25 cellular contexts compared by ENCODE assay signal in genomic region chr14:24909523-24910302, GRCh38.
DNase-seq lines count a peak whose midpoint lies in the region; ATAC-seq, FAIRE-seq and TF ChIP-seq lines count a peak whose summit lies in the region.
"Had no signal": no experiment of that assay in that cellular context is flagged by ENCODE, and none has a peak within 500 bp of the region (broad histone marks: within the 10 kb centered on the region; RNA-seq: fewer than 3 reads in every experiment).

No MANE protein-coding gene starts in this region.

- RAD21 ChIA-PET in GM12878 (lab: Charles Lee; ENCODE audit: unreplicated experiment): interaction anchor here (0.8 to 5.8 kb wide), 9 partner anchors 10 to 103 kb away, joined by 3 to 28 read pairs (median 4); no protein-coding TSS in a partner anchor

- intact Hi-C loops in right cardiac atrium (cut with DNase I) (no loop called here), GM12878 (cut with micrococcal nuclease; ENCODE audit: unreplicated experiment) (no loop called here), left colon (cut with DNase I, micrococcal nuclease) (no loop called here)

- no peaks in the 10 kb centered on the region for H3K36me3 Mint-ChIP-seq in stimulated activated memory B cell treated with anti-CD40 and anti-IgM and Interleukin-4, amounts not matched to agents 10 μg/mL and 1 μg/mL and 100 μg/mL, for 72 hours
- no peaks in the 10 kb centered on the region for H3K36me3 Mint-ChIP-seq in endothelial cell (ENCODE audit: low read depth, unreplicated experiment)
- H3K36me3 Mint-ChIP-seq: CD4-positive, CD25-positive, alpha-beta regulatory T cell had no signal

- H3K27ac ChIP-seq in right cardiac atrium (ENCODE audit: low read length) (no peak overlapping the region), right atrium auricular region (no peak overlapping the region), GM12878 (ENCODE audit: control insufficient read depth, insufficient read depth) (no peak overlapping the region)
- H3K27ac ChIP-seq: BLaER1, GM23248, PC-9, SJCRH30 had no signal

- H3K27ac Mint-ChIP-seq in stimulated activated memory B cell treated with anti-CD40 and anti-IgM and Interleukin-4, amounts not matched to agents 10 μg/mL and 1 μg/mL and 100 μg/mL, for 72 hours: no peak overlapping the region
- H3K27ac Mint-ChIP-seq in endothelial cell (ENCODE audit: unreplicated experiment): no peak overlapping the region
- H3K27ac Mint-ChIP-seq: CD4-positive, CD25-positive, alpha-beta regulatory T cell; HFFc6 had no signal

- H3K9me3 ChIP-seq in right cardiac atrium (ENCODE audit: control insufficient read depth, low read length) (no peaks in the 10 kb centered on the region), right atrium auricular region (no peaks in the 10 kb centered on the region), GM12878 (replicated peaks; ENCODE audit: control insufficient read depth, insufficient read depth, low read length) (no peaks in the 10 kb centered on the region)
- H3K9me3 ChIP-seq: BLaER1, SJCRH30 had no signal

- no peak overlapping the region for H2AFZ ChIP-seq in GM12878 (ENCODE audit: control insufficient read depth, low read depth, low read length)
- H2AFZ ChIP-seq: GM23248, PC-9 had no signal

- FAIRE-seq in GM12878 (lab: Jason Lieb, UNC): no peak

- no peaks in the 10 kb centered on the region for H3K9me3 Mint-ChIP-seq in stimulated activated memory B cell treated with anti-CD40 and anti-IgM and Interleukin-4, amounts not matched to agents 10 μg/mL and 1 μg/mL and 100 μg/mL, for 72 hours
- H3K9me3 Mint-ChIP-seq in endothelial cell (ENCODE audit: unreplicated experiment): no peaks in the 10 kb centered on the region
- H3K9me3 Mint-ChIP-seq: HFFc6 had no signal

- H3K9ac ChIP-seq in GM12878 (ENCODE audit: control insufficient read depth, insufficient read depth, low read length): no peak overlapping the region
- H3K9ac ChIP-seq: BLaER1, GM23248 had no signal

- H3K4me1 ChIP-seq in right cardiac atrium (ENCODE audit: control insufficient read depth, insufficient read depth, low read length) (no peaks in the 10 kb centered on the region), right atrium auricular region (peaks cover 0 to 28% of the 10 kb centered on the region in 2 donors), GM12878 (ENCODE audit: control insufficient read depth, insufficient read depth, low read length) (no peaks in the 10 kb centered on the region)
- H3K4me1 ChIP-seq: BLaER1, SJCRH30 had no signal

- no peak overlapping the region for H3K4me2 ChIP-seq in GM12878 (ENCODE audit: control insufficient read depth, insufficient read depth)
- H3K4me2 ChIP-seq: BLaER1, PC-9 had no signal

- TF ChIP-seq POLR2A in GM12878 (IDR thresholded peaks at IDR 0.05; ENCODE audit: low read depth, low read length): no peak

- no peaks in the 10 kb centered on the region for H3K36me3 ChIP-seq in right atrium auricular region
- H3K36me3 ChIP-seq in GM12878 (ENCODE audit: control insufficient read depth in 2 of 2, insufficient read depth in 2 of 2, low read length in 1 of 2): no peaks in the 10 kb centered on the region
- H3K36me3 ChIP-seq: BLaER1, SJCRH30 had no signal

- DNase-seq in right cardiac atrium (peak in 2 of 3 donors; percentile 29 to 34), right atrium auricular region (ENCODE audit: low spot score) (no peak), GM12878 (ENCODE audit: low read depth, low spot score) (no peak), left colon (peak in 1 of 2 donors; percentile 20), amygdala (lab: John Stamatoyannopoulos, UW) (no peak), endothelial cell (ENCODE audit: low spot score) (no peak)
- DNase-seq: CD4-positive, CD25-positive, alpha-beta regulatory T cell; DMS53; GM23248; H7; HFFc6; NCI-H1092; NCI-H1417 treated with DMSO at 0.1 percent for 48 hours; NCI-H187; NCI-H2107; NCI-H446 treated with DMSO at 0.1 percent for 48 hours; NCI-H526; NCI-H82; PC-9; SJCRH30 had no signal

- SMC1A ChIA-PET in GM12878 (lab: Charles Lee; ENCODE audit: uncharacterized antibody, unreplicated experiment): interaction anchor here (0.6 to 9.3 kb wide), 20 partner anchors 8 to 102 kb away, joined by 3 to 87 read pairs (median 5); no protein-coding TSS in a partner anchor

- CTCF ChIA-PET in GM12878 (lab: Yijun Ruan, JAX): interaction anchor here (1.3 to 2.5 kb wide), 5 partner anchors 9 to 104 kb away, joined by 3 to 8 read pairs (median 5); no protein-coding TSS in a partner anchor

- H4K20me1 ChIP-seq in GM12878 (ENCODE audit: control insufficient read depth, insufficient read depth): no peaks in the 10 kb centered on the region
- H4K20me1 ChIP-seq: BLaER1 had no signal

- TF ChIP-seq RAD21 in GM12878 (IDR thresholded peaks at IDR 0.05; ENCODE audit: insufficient read depth, low read depth, low read length): no peak

- H3K27me3 ChIP-seq in right cardiac atrium (ENCODE audit: control insufficient read depth, insufficient read depth) (no peaks in the 10 kb centered on the region), right atrium auricular region (no peaks in the 10 kb centered on the region), GM12878 (replicated peaks in 1 of 2; ENCODE audit: control insufficient read depth in 2 of 2, insufficient read depth in 2 of 2, low read length in 1 of 2) (no peaks in the 10 kb centered on the region)
- H3K27me3 ChIP-seq: BLaER1 had no signal

- BruUV-seq in GM12878 (replicated peaks; lab: Mats Ljungman, UMichigan): no TSS peak

- no peak overlapping the region for H3K4me3 Mint-ChIP-seq in stimulated activated memory B cell treated with anti-CD40 and anti-IgM and Interleukin-4, amounts not matched to agents 10 μg/mL and 1 μg/mL and 100 μg/mL, for 72 hours
- no peak overlapping the region for H3K4me3 Mint-ChIP-seq in endothelial cell (ENCODE audit: unreplicated experiment)
- H3K4me3 Mint-ChIP-seq: CD4-positive, CD25-positive, alpha-beta regulatory T cell; HFFc6 had no signal

- ATAC-seq in right cardiac atrium (no peak), GM12878 (peak; percentile 42), left colon (peak; percentile 76), HG03280 (IDR thresholded peaks at IDR 0.05; ENCODE audit: unreplicated experiment) (no peak)
- ATAC-seq in stimulated activated memory B cell treated with anti-CD40 and anti-IgM and Interleukin-4, amounts not matched to agents 10 μg/mL and 1 μg/mL and 100 μg/mL, for 72 hours: peak; percentile 45
- ATAC-seq: Right ventricle myocardium inferior, SK-N-SH treated with all-trans-retinoic acid at 6 μM for 48 hours had no signal

- WGBS in right cardiac atrium: 91% methylated on average over 6 of the region's 6 CpGs
- 33% methylated on average over 6 of the region's 6 CpGs for WGBS in GM12878 (ENCODE audit: insufficient coverage, insufficient replicate concordance, low lambda C conversion rate, missing lambda C conversion rate)

- 0 out of 4 replicates have a peak, but pooled peaks of 1 of the 2 experiments have one; percentile 5 for TF ChIP-seq EP300 in GM12878 (IDR thresholded peaks at IDR 0.05; ENCODE audit: borderline replicate concordance in 1 of 2, control insufficient read depth in 1 of 2, low read depth in 2 of 2, low read length in 2 of 2)

- TF ChIP-seq CTCF in right atrium auricular region (IDR thresholded peaks at IDR 0.05): no peak
- TF ChIP-seq CTCF in GM12878 (IDR thresholded peaks at IDR 0.05 in 2 of 3, conservative IDR thresholded peaks at IDR 0.05 in 1 of 3; ENCODE audit: control insufficient read depth in 2 of 3, extremely low read depth in 1 of 3, insufficient read depth in 1 of 3, low read depth in 3 of 3, low read length in 3 of 3): no peak
- TF ChIP-seq CTCF in endothelial cell (IDR thresholded peaks at IDR 0.05; ENCODE audit: unreplicated experiment): no peak

- H3K4me1 Mint-ChIP-seq in stimulated activated memory B cell treated with anti-CD40 and anti-IgM and Interleukin-4, amounts not matched to agents 10 μg/mL and 1 μg/mL and 100 μg/mL, for 72 hours: no peaks in the 10 kb centered on the region
- H3K4me1 Mint-ChIP-seq in endothelial cell (ENCODE audit: unreplicated experiment): peaks cover 6% of the 10 kb centered on the region
- H3K4me1 Mint-ChIP-seq: CD4-positive, CD25-positive, alpha-beta regulatory T cell had no signal

- in situ Hi-C loops in GM12878 (cut with MboI): no loop called here

- H3K4me3 ChIP-seq in right cardiac atrium (ENCODE audit: low read length) (no peak overlapping the region), right atrium auricular region (no peak overlapping the region), GM12878 (no peak overlapping the region)
- H3K4me3 ChIP-seq: BLaER1, GM23248, PC-9, SJCRH30 had no signal

- peaks cover 7% of the 10 kb centered on the region for H3K27me3 Mint-ChIP-seq in stimulated activated memory B cell treated with anti-CD40 and anti-IgM and Interleukin-4, amounts not matched to agents 10 μg/mL and 1 μg/mL and 100 μg/mL, for 72 hours
- H3K27me3 Mint-ChIP-seq in endothelial cell (ENCODE audit: unreplicated experiment): peaks cover 2% of the 10 kb centered on the region

- POLR2A ChIA-PET in GM12878 (lab: Charles Lee): interaction anchor here (0.5 to 3.5 kb wide), 5 partner anchors 14 to 55 kb away, joined by 3 to 14 read pairs (median 3); no protein-coding TSS in a partner anchor

- H3K79me2 ChIP-seq in GM12878 (ENCODE audit: control insufficient read depth, insufficient read depth, low read length): no peaks in the 10 kb centered on the region

TF ChIP-seq in GM12878, 131 proteins besides CTCF, POLR2A, EP300 and RAD21 (continues in another document):
- TF ChIP-seq PAX5 (IDR thresholded peaks at IDR 0.05; ENCODE audit: borderline replicate concordance, low read depth, low read length) (no peak), MTA2 (IDR thresholded peaks at IDR 0.05; ENCODE audit: low read depth) (peak; percentile 37; the same call in 1 of the 2 replicates), IKZF1 (conservative IDR thresholded peaks at IDR 0.05) (peak; percentile 50), MXI1 (IDR thresholded peaks at IDR 0.05; ENCODE audit: low read depth, low read length) (0 out of 2 replicates have a peak, but pooled peaks have one; percentile 17), RBBP5 (conservative IDR thresholded peaks at IDR 0.05) (no peak), HSF1 (IDR thresholded peaks at IDR 0.05; ENCODE audit: low read depth, low read length) (no peak), RUNX3 (IDR thresholded peaks at IDR 0.05; ENCODE audit: low read length) (no peak), SREBF1 (IDR thresholded peaks at IDR 0.05; ENCODE audit: low read length) (no peak)

Comparison
In these comparisons a context has a peak if more than half of its experiments do, and no peak if none do; other contexts are left out.
1. DNase-seq: peak in right cardiac atrium (2 of 3); none in right atrium auricular region (single experiment), GM12878 (single experiment), amygdala (0 of 56) and endothelial cell (single experiment).
2. ATAC-seq: peak in GM12878 (single experiment), left colon (single experiment) and stimulated activated memory B cell treated with anti-CD40 and anti-IgM and Interleukin-4, amounts not matched to agents 10 μg/mL and 1 μg/mL and 100 μg/mL, for 72 hours (single experiment); none in right cardiac atrium (0 of 2) and HG03280 (single experiment).